In genomic region chr5:65742565-65743231, GRCh38 we compare ENCODE assay signal across 8 cellular contexts. TPM values are rescaled to one million over a fixed set of nuclear protein-coding genes. Genes with fewer than 3 reads are reported as not detected.
DNase-seq lines count a peak whose midpoint lies in the region; ATAC-seq and TF ChIP-seq lines count a peak whose summit lies in the region.

No MANE protein-coding gene starts in this region.

- TF ChIP-seq CTCF in progenitor cell of endocrine pancreas (IDR thresholded peaks at IDR 0.05; ENCODE audit: unreplicated experiment): peak; percentile 63

- no peaks in the 10 kb centered on the region for H3K27me3 Mint-ChIP-seq in activated CD8-positive, alpha-beta memory T cell treated with anti-CD3 and anti-CD28 coated beads, Interleukin-2, amount 10 ng/mL, durations not matched to agents 7 days and 5 days
- no peaks in the 10 kb centered on the region for H3K27me3 Mint-ChIP-seq in progenitor cell of endocrine pancreas

- no peak overlapping the region for H3K27ac Mint-ChIP-seq in activated CD8-positive, alpha-beta memory T cell treated with anti-CD3 and anti-CD28 coated beads, Interleukin-2, amount 10 ng/mL, durations not matched to agents 7 days and 5 days
- no peak overlapping the region for H3K27ac Mint-ChIP-seq in progenitor cell of endocrine pancreas

- H3K9me3 Mint-ChIP-seq in activated CD8-positive, alpha-beta memory T cell treated with anti-CD3 and anti-CD28 coated beads, Interleukin-2, amount 10 ng/mL, durations not matched to agents 7 days and 5 days (ENCODE audit: low read depth): no peaks in the 10 kb centered on the region
- H3K9me3 Mint-ChIP-seq in progenitor cell of endocrine pancreas (ENCODE audit: low read depth): peaks cover 8% of the 10 kb centered on the region

- no peak overlapping the region for H3K4me3 Mint-ChIP-seq in activated CD8-positive, alpha-beta memory T cell treated with anti-CD3 and anti-CD28 coated beads, Interleukin-2, amount 10 ng/mL, durations not matched to agents 7 days and 5 days
- H3K4me3 Mint-ChIP-seq in progenitor cell of endocrine pancreas (ENCODE audit: low read depth): no peak overlapping the region

- H3K4me1 Mint-ChIP-seq in activated CD8-positive, alpha-beta memory T cell treated with anti-CD3 and anti-CD28 coated beads, Interleukin-2, amount 10 ng/mL, durations not matched to agents 7 days and 5 days: peaks cover 13% of the 10 kb centered on the region
- H3K4me1 Mint-ChIP-seq in progenitor cell of endocrine pancreas (ENCODE audit: low read depth): peaks cover 21% of the 10 kb centered on the region

- ATAC-seq in activated CD8-positive, alpha-beta memory T cell treated with anti-CD3 and anti-CD28 coated beads, Interleukin-2, amount 10 ng/mL, durations not matched to agents 7 days and 5 days: peak; percentile 90
- peak; percentile 87 for ATAC-seq in GM21447 (IDR thresholded peaks at IDR 0.05; ENCODE audit: unreplicated experiment)
- no peak for ATAC-seq in HG03460 (IDR thresholded peaks at IDR 0.05; ENCODE audit: unreplicated experiment)

- no peak for TF ChIP-seq POLR2A in erythroblast (IDR thresholded peaks at IDR 0.05; ENCODE audit: low read length)

- peak; percentile 47 for DNase-seq in activated CD8-positive, alpha-beta memory T cell treated with anti-CD3 and anti-CD28 coated beads, Interleukin-2, amount 10 ng/mL, durations not matched to agents 7 days and 5 days
- DNase-seq in activated CD8-positive, alpha-beta memory T cell treated with anti-CD3 and anti-CD28 coated beads for 24 hours: no peak
- DNase-seq in HT-29 (ENCODE audit: low spot score) (peak; percentile 75), SW480 (ENCODE audit: low spot score) (peak; percentile 51), erythroblast (lab: John Stamatoyannopoulos, UW) (peak; percentile 57 to 62), progenitor cell of endocrine pancreas (ENCODE audit: low spot score, unreplicated experiment) (no peak)

- H3K36me3 Mint-ChIP-seq in activated CD8-positive, alpha-beta memory T cell treated with anti-CD3 and anti-CD28 coated beads, Interleukin-2, amount 10 ng/mL, durations not matched to agents 7 days and 5 days: peaks cover 11% of the 10 kb centered on the region
- H3K36me3 Mint-ChIP-seq in progenitor cell of endocrine pancreas (ENCODE audit: insufficient read depth): peaks cover 4% of the 10 kb centered on the region

- CTCF ChIA-PET in activated CD8-positive, alpha-beta memory T cell treated with anti-CD3 and anti-CD28 coated beads, Interleukin-2, amount 10 ng/mL, durations not matched to agents 7 days and 5 days (lab: Charles Lee): interaction anchor here (0.6 to 1.9 kb wide), 4 partner anchors 14 to 184 kb away, joined by 3 to 4 read pairs (median 4); partner anchors contain the start of gene ERBIN

RNA-seq across cellular contexts. Expression of gene NLN, which starts 20.7 kb away (rescaled TPM):
- total RNA-seq in activated CD8-positive, alpha-beta memory T cell treated with anti-CD3 and anti-CD28 coated beads, Interleukin-2, amount 10 ng/mL, durations not matched to agents 7 days and 5 days: 10 to 100 TPM; 15.8 to 19.6 TPM
- total RNA-seq in HT-29 (2014; rRNA removed; shearing (Covaris generic)): 19.6 and 22.8 TPM in 2 replicates
- 65.1 and 69.4 TPM in 2 replicates for total RNA-seq in progenitor cell of endocrine pancreas

RNA-seq across cellular contexts. Expression of gene SGTB, which starts 20.8 kb away (rescaled TPM):
- total RNA-seq in activated CD8-positive, alpha-beta memory T cell treated with anti-CD3 and anti-CD28 coated beads, Interleukin-2, amount 10 ng/mL, durations not matched to agents 7 days and 5 days: 10 to 100 TPM; 12.5 to 14.0 TPM
- 0.97 and 1.2 TPM in 2 replicates for total RNA-seq in HT-29 (2014; rRNA removed; shearing (Covaris generic))
- 7.8 and 10.7 TPM in 2 replicates for total RNA-seq in progenitor cell of endocrine pancreas

Comparison
In these comparisons a context has a peak if more than half of its experiments do, and no peak if none do; other contexts are left out.
1. DNase-seq: peak in activated CD8-positive, alpha-beta memory T cell treated with anti-CD3 and anti-CD28 coated beads, Interleukin-2, amount 10 ng/mL, durations not matched to agents 7 days and 5 days (single experiment), HT-29 (single experiment), SW480 (single experiment) and erythroblast (2 of 2); none in activated CD8-positive, alpha-beta memory T cell treated with anti-CD3 and anti-CD28 coated beads for 24 hours (single experiment) and progenitor cell of endocrine pancreas (single experiment).